1 cellular context compared by ENCODE assay signal in genomic region chr4:125891597-125892258, GRCh38.
TF ChIP-seq lines count a peak whose summit lies in the region.

No MANE protein-coding gene starts in this region.

TF ChIP-seq in HepG2, 621 proteins besides CTCF, POLR2A, EP300 and RAD21 (continued from another document):
- TF ChIP-seq, protein P1, sequence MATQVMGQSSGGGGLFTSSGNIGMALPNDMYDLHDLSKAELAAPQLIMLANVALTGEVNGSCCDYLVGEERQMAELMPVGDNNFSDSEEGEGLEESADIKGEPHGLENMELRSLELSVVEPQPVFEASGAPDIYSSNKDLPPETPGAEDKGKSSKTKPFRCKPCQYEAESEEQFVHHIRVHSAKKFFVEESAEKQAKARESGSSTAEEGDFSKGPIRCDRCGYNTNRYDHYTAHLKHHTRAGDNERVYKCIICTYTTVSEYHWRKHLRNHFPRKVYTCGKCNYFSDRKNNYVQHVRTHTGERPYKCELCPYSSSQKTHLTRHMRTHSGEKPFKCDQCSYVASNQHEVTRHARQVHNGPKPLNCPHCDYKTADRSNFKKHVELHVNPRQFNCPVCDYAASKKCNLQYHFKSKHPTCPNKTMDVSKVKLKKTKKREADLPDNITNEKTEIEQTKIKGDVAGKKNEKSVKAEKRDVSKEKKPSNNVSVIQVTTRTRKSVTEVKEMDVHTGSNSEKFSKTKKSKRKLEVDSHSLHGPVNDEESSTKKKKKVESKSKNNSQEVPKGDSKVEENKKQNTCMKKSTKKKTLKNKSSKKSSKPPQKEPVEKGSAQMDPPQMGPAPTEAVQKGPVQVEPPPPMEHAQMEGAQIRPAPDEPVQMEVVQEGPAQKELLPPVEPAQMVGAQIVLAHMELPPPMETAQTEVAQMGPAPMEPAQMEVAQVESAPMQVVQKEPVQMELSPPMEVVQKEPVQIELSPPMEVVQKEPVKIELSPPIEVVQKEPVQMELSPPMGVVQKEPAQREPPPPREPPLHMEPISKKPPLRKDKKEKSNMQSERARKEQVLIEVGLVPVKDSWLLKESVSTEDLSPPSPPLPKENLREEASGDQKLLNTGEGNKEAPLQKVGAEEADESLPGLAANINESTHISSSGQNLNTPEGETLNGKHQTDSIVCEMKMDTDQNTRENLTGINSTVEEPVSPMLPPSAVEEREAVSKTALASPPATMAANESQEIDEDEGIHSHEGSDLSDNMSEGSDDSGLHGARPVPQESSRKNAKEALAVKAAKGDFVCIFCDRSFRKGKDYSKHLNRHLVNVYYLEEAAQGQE (IDR thresholded peaks at IDR 0.05; ENCODE audit: borderline replicate concordance in 1 of 2, low read depth in 1 of 2, low read length in 2 of 2) = no peak
- TF ChIP-seq SSRP1 (CRISPR knock-in tag; IDR thresholded peaks at IDR 0.05) = no peak
- no peak for TF ChIP-seq RBM39 (IDR thresholded peaks at IDR 0.05; ENCODE audit: low read depth, low read length, poor library complexity, severe bottlenecking)
- TF ChIP-seq ZFP36L1 (CRISPR knock-in tag; IDR thresholded peaks at IDR 0.05) = no peak
- no peak for TF ChIP-seq POLR2AphosphoS5 (IDR thresholded peaks at IDR 0.05; ENCODE audit: low read depth, low read length)
- TF ChIP-seq HOXA9 (CRISPR knock-in tag; IDR thresholded peaks at IDR 0.05; ENCODE audit: borderline replicate concordance) = no peak
